Comparison of ENCODE assay signal across 9 cellular contexts in the genomic region with DNA sequence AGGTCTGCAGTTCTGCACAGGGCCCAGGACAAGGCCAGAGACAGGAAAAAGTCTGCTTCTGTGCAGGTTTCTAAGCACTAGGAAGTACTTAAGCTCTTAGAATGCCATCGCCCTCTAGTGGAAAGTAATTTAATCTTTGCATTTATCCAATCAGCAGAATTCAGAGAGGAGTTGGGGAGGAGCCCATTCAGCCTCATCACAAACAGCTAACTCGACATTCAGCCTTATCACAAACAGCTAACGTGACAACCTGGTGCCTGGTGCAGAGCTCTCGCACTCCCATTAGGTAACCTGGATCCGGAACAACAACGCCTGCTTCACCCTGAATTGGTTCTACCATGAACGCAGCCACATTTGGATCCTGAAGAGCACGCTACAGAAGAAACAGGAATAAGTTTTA. TPM values are rescaled to one million over a fixed set of nuclear protein-coding genes. Genes with fewer than 3 reads are reported as not detected.
A peak's percentile ranks its signal among the peaks of the same experiment; 100 is the strongest.
DNase-seq lines count a peak whose midpoint lies in the region; ATAC-seq and TF ChIP-seq lines count a peak whose summit lies in the region.
"Had no signal": no experiment of that assay in that cellular context is flagged by ENCODE, and none has a peak within 500 bp of the region (broad histone marks: within the 10 kb centered on the region; RNA-seq: fewer than 3 reads in every experiment).

No MANE protein-coding gene starts in this region.

- no peak for TF ChIP-seq POLR2A in GM18505 (IDR thresholded peaks at IDR 0.05; ENCODE audit: borderline replicate concordance, extremely low read depth, insufficient read depth, insufficient read length)

- DNase-seq in Ammon's horn (ENCODE audit: low spot score) (peak; percentile 83), NCI-H146 (lab: John Stamatoyannopoulos, UW) (peak; percentile 74), SKM-1 (lab: John Stamatoyannopoulos, UW; ENCODE audit: unreplicated experiment) (peak; percentile 64), dermis blood vessel endothelial cell (peak; percentile 90), medulla oblongata (ENCODE audit: extremely low spot score) (peak; percentile 85)
- no peak for DNase-seq in NK-92 treated with Interleukin-12 subunit alpha and Interleukin-12 subunit beta, amount 100 ng/mL, for 24 hours (lab: John Stamatoyannopoulos, UW)

- ATAC-seq in GM18505 (IDR thresholded peaks at IDR 0.05; ENCODE audit: unreplicated experiment): peak; percentile 81
- ATAC-seq in HG02885 (IDR thresholded peaks at IDR 0.05; ENCODE audit: poor library complexity, unreplicated experiment): peak; percentile 74

RNA-seq across cellular contexts. Expression of a gene that starts 15.2 kb away (rescaled TPM):
- 107 and 122 TPM in 2 replicates for total RNA-seq in dermis blood vessel endothelial cell

RNA-seq across cellular contexts. Expression of a gene that starts 46.3 kb away (rescaled TPM):
- total RNA-seq in dermis blood vessel endothelial cell: not detected in 2 replicates
- total RNA-seq: SJSA1 had no signal

RNA-seq across cellular contexts. Expression of a gene that starts 58.1 kb away (rescaled TPM):
- 4.9 and 7.1 TPM in 2 replicates for total RNA-seq in dermis blood vessel endothelial cell
